Comparison of ENCODE assay signal across 9 cellular contexts in genomic region chr5:174571662-174572397, GRCh38.
DNase-seq lines count a peak whose midpoint lies in the region; ATAC-seq and TF ChIP-seq lines count a peak whose summit lies in the region.
"Had no signal": no experiment of that assay in that cellular context is flagged by ENCODE, and none has a peak within 500 bp of the region (broad histone marks: within the 10 kb centered on the region; RNA-seq: fewer than 3 reads in every experiment).

No MANE protein-coding gene starts in this region.

- H3K27ac ChIP-seq in RWPE1, result peak overlapping the region; percentile 66

- POLR2A ChIA-PET in BJ (lab: Charles Lee) (no interaction called here), RWPE1 (lab: Yijun Ruan, JAX; ENCODE audit: low non-redundant PET) (no interaction called here)

- DNase-seq in BJ (ENCODE audit: low read depth) (peak; percentile 82), RWPE1 (ENCODE audit: low spot score) (peak; percentile 95), fibroblast of peridontal ligament (ENCODE audit: extremely low read depth) (peak; percentile 94), occipital lobe (lab: John Stamatoyannopoulos, UW) (peak; percentile 42), SKM-1 (lab: John Stamatoyannopoulos, UW; ENCODE audit: unreplicated experiment) (no peak), MV-4-11 (lab: John Stamatoyannopoulos, UW) (no peak)
- DNase-seq: KG1 had no signal

- H3K4me3 ChIP-seq in BJ (ENCODE audit: low read depth, low read length), result no peak overlapping the region

- peak; percentile 51; the same call in 1 of the 2 replicates for TF ChIP-seq CTCF in BJ (IDR thresholded peaks at IDR 0.05; ENCODE audit: insufficient read depth, low read depth, low read length)
- peak; percentile 53 for TF ChIP-seq CTCF in RWPE1 (conservative IDR thresholded peaks at IDR 0.05; ENCODE audit: low read depth)

- no peaks in the 10 kb centered on the region for H3K27me3 ChIP-seq in BJ (ENCODE audit: control insufficient read depth, insufficient read depth, low read length)

- CTCF ChIA-PET in BJ (lab: Yijun Ruan, JAX) (interaction anchor here (0.8 to 1.6 kb wide), 2 partner anchors 22 to 152 kb away, joined by 3 to 4 read pairs; no protein-coding TSS in a partner anchor), RWPE1 (lab: Yijun Ruan, JAX) (interaction anchor here (0.7 kb wide), 1 partner anchor 48 kb away, joined by 3 read pairs; no protein-coding TSS in a partner anchor)

- ATAC-seq in HG03139 (IDR thresholded peaks at IDR 0.05; ENCODE audit: unreplicated experiment) (no peak), HG03108 (IDR thresholded peaks at IDR 0.05; ENCODE audit: unreplicated experiment) (no peak)

- H3K36me3 ChIP-seq in BJ (ENCODE audit: control insufficient read depth, insufficient read depth, low read length), result no peaks in the 10 kb centered on the region

Comparison
In these comparisons a context has a peak if more than half of its experiments do, and no peak if none do; other contexts are left out.
1. DNase-seq: peak in BJ (single experiment), RWPE1 (single experiment), fibroblast of peridontal ligament (single experiment) and occipital lobe (single experiment); none in SKM-1 (single experiment) and MV-4-11 (single experiment).